Comparison of ENCODE assay signal across 12 cellular contexts in genomic region chr12:182381-182883, GRCh38. TPM values are rescaled to one million over a fixed set of nuclear protein-coding genes. Genes with fewer than 3 reads are reported as not detected.
DNase-seq lines count a peak whose midpoint lies in the region; ATAC-seq, FAIRE-seq and TF ChIP-seq lines count a peak whose summit lies in the region.
"Had no signal": no experiment of that assay in that cellular context is flagged by ENCODE, and none has a peak within 500 bp of the region (broad histone marks: within the 10 kb centered on the region; RNA-seq: fewer than 3 reads in every experiment).

No MANE protein-coding gene starts in this region.

- 0 out of 2 replicates have a peak overlapping the region, but pooled peaks have one; percentile 16 for H2BK5ac ChIP-seq in H1 (ENCODE audit: low read depth, low read length)

- H3K79me1 ChIP-seq in H1 (ENCODE audit: low read depth, low read length) = no peaks in the 10 kb centered on the region

- FAIRE-seq in H1 (lab: Jason Lieb, UNC) = no peak
- FAIRE-seq: islet of Langerhans had no signal

- no peak overlapping the region for H4K91ac ChIP-seq in H1 (replicated peaks; ENCODE audit: insufficient read length, low read length)

- H2BK12ac ChIP-seq in H1 (ENCODE audit: low read depth, low read length) = peak overlapping the region; percentile 27; the same call in 1 of the 2 replicates

- H3K4ac ChIP-seq in H1 (replicated peaks; ENCODE audit: insufficient read length, low read depth, low read length) = no peak overlapping the region

- no peak overlapping the region for H2BK120ac ChIP-seq in H1 (replicated peaks; ENCODE audit: low read depth, low read length)

- no peak overlapping the region for H2BK20ac ChIP-seq in H1 (ENCODE audit: low read length)

- H4K8ac ChIP-seq in H1 (ENCODE audit: extremely low read depth, insufficient read depth, low read length) = peak overlapping the region; percentile 83

- no peak overlapping the region for H4K5ac ChIP-seq in H1 (ENCODE audit: insufficient read length, low read depth, low read length)

- no peak overlapping the region for H3K14ac ChIP-seq in H1 (ENCODE audit: insufficient read length)

- 23 to 34% methylated on average over 8 to 10 of the region's 10 CpGs for WGBS in GM23248 (ENCODE audit: low coverage in 1 of 2, low lambda C conversion rate in 2 of 2, missing lambda C conversion rate in 2 of 2), 2 experiments
- WGBS in H1 (ENCODE audit: extremely low coverage in 1 of 2, insufficient coverage in 1 of 2, insufficient read length in 1 of 2, insufficient replicate concordance in 2 of 2, low coverage in 1 of 2, low lambda C conversion rate in 2 of 2, missing lambda C conversion rate in 1 of 2), 2 experiments = 65% methylated on average over 3 of the region's 10 CpGs; no CpG with 5 or more reads in 1 of the 2 experiments

- no peaks in the 10 kb centered on the region for H3K27me3 ChIP-seq in GM23248 (replicated peaks; ENCODE audit: insufficient read depth)
- H3K27me3 ChIP-seq in H1 (replicated peaks in 1 of 4; ENCODE audit: control insufficient read depth in 3 of 4, extremely low read depth in 1 of 4, insufficient read depth in 3 of 4, low read length in 3 of 4) = no peaks in the 10 kb centered on the region; a peak in 2 of 7 replicates

- peak overlapping the region; percentile 29; the same call in 1 of the 2 replicates for H2BK15ac ChIP-seq in H1 (ENCODE audit: low read length)

- no peaks in the 10 kb centered on the region; the same call in 1 of the 2 replicates for H3F3A ChIP-seq in GM23248 (ENCODE audit: insufficient read depth)

- no peak for TF ChIP-seq CTCF in H1 (IDR thresholded peaks at IDR 0.05; ENCODE audit: control extremely low read depth in 1 of 3, insufficient read depth in 1 of 3, low read depth in 1 of 3, low read length in 3 of 3)

- H4K20me1 ChIP-seq in GM23248 (ENCODE audit: insufficient read depth) = no peaks in the 10 kb centered on the region
- H4K20me1 ChIP-seq in H1 (replicated peaks in 1 of 2; ENCODE audit: control insufficient read depth in 1 of 2, insufficient read depth in 2 of 2, low read length in 2 of 2) = no peaks in the 10 kb centered on the region

- in situ Hi-C loops in GM23248 (cut with MboI) = no loop called here

- peak; percentile 84 for DNase-seq in GM23248
- peak; percentile 51 for DNase-seq in NOMO-1 treated with dmso at 0.1 percent for 144 hours (lab: John Stamatoyannopoulos, UW; ENCODE audit: unreplicated experiment)
- no peak for DNase-seq in H1 (ENCODE audit: low read depth in 1 of 2, low spot score in 2 of 2)
- peak; percentile 34 for DNase-seq in non-pigmented ciliary epithelial cell (ENCODE audit: low read depth)
- no peak for DNase-seq in activated gamma-delta T cell treated with Interleukin-2 at 50 U/mL for 16 hours
- no peak for DNase-seq in NCI-H345 (lab: John Stamatoyannopoulos, UW)
- DNase-seq: activated T-cell treated with anti-CD3 and anti-CD28 coated beads, Interleukin-2, amount 50 U/mL, for 4 hours; effector CD8-positive, alpha-beta T cell; NCI-H524 had no signal

- H3K9me3 ChIP-seq in GM23248 (ENCODE audit: low read depth) (no peaks in the 10 kb centered on the region), H1 (ENCODE audit: insufficient read depth in 2 of 2, low read depth in 1 of 2, low read length in 1 of 2) (no peaks in the 10 kb centered on the region)

- H3K79me2 ChIP-seq in GM23248 (ENCODE audit: insufficient read depth) (no peaks in the 10 kb centered on the region), H1 (ENCODE audit: control insufficient read depth in 1 of 2, insufficient read depth in 2 of 2, low read length in 2 of 2) (no peaks in the 10 kb centered on the region)

- H3K23ac ChIP-seq in H1 (ENCODE audit: insufficient read length) = no peak overlapping the region

- no peak for TF ChIP-seq RAD21 in H1 (IDR thresholded peaks at IDR 0.05 in 1 of 2, conservative IDR thresholded peaks at IDR 0.05 in 1 of 2; ENCODE audit: low read depth in 2 of 2, low read length in 2 of 2)

- H3K4me3 ChIP-seq in GM23248 = no peak overlapping the region
- no peak overlapping the region for H3K4me3 ChIP-seq in H1 (ENCODE audit: extremely low read depth in 1 of 4, insufficient read depth in 2 of 4, low read depth in 3 of 4, low read length in 4 of 4)

- no peaks in the 10 kb centered on the region for H3K36me3 ChIP-seq in GM23248 (ENCODE audit: low read depth)
- no peaks in the 10 kb centered on the region for H3K36me3 ChIP-seq in H1 (ENCODE audit: control insufficient read depth in 2 of 4, insufficient read depth in 4 of 4, low read length in 3 of 4)

- H3K9ac ChIP-seq in GM23248 (no peak overlapping the region), H1 (replicated peaks in 1 of 4; ENCODE audit: extremely low read depth in 1 of 4, low read depth in 3 of 4, low read length in 3 of 4) (no peak overlapping the region)

- H3K27ac ChIP-seq in GM23248 (no peak overlapping the region; the same call in 1 of the 2 replicates), H1 (ENCODE audit: low read depth, low read length) (no peak overlapping the region)

- H3K4me2 ChIP-seq in GM23248 (ENCODE audit: unreplicated experiment) = no peak overlapping the region
- H3K4me2 ChIP-seq in H1 (ENCODE audit: insufficient read depth in 1 of 2, low read depth in 2 of 2, low read length in 2 of 2) = no peak overlapping the region

- H3K18ac ChIP-seq in H1 (ENCODE audit: extremely low read depth, low read length) = peak overlapping the region; percentile 48

- H3K23me2 ChIP-seq in H1 (ENCODE audit: low read depth, low read length) = no peaks in the 10 kb centered on the region

- no peak for ATAC-seq in HG03442 (IDR thresholded peaks at IDR 0.05; ENCODE audit: unreplicated experiment)
- ATAC-seq in HG03025 (IDR thresholded peaks at IDR 0.05; ENCODE audit: low FRiP score, unreplicated experiment) = no peak
- ATAC-seq: activated T-cell treated with anti-CD3 and anti-CD28 coated beads, Interleukin-2, amount 50 U/mL, for 4 hours had no signal

- H3K4me1 ChIP-seq in GM23248 (ENCODE audit: insufficient read depth) = 0 out of 2 replicates have a peak, but pooled peaks cover 3% of the 10 kb centered on the region
- peaks cover 0 to 12% (median 7%) of the 10 kb centered on the region in 4 experiments; a peak in 6 of 7 replicates for H3K4me1 ChIP-seq in H1 (replicated peaks in 1 of 4; ENCODE audit: control insufficient read depth in 3 of 4, insufficient read depth in 4 of 4, low read length in 3 of 4)

- POLR2A ChIA-PET in H1 (lab: Charles Lee; ENCODE audit: partially characterized antibody) = interaction anchor here (0.8 kb wide), 1 partner anchor 31 kb away, joined by 3 read pairs; no protein-coding TSS in a partner anchor

- no peak for TF ChIP-seq EP300 in H1 (IDR thresholded peaks at IDR 0.05; ENCODE audit: borderline replicate concordance in 1 of 2, low read depth in 2 of 2, low read length in 2 of 2)

- H3K56ac ChIP-seq in H1 (replicated peaks; ENCODE audit: insufficient read length, low read depth, low read length) = no peak overlapping the region

- no peak for TF ChIP-seq POLR2A in H1 (IDR thresholded peaks at IDR 0.05; ENCODE audit: control extremely low read depth in 1 of 2, low read depth in 2 of 2, low read length in 2 of 2)

- CTCF ChIA-PET in H1 (lab: Charles Lee; ENCODE audit: partially characterized antibody) = interaction anchor here (4.1 kb wide), 1 partner anchor 13 kb away, joined by 36 read pairs; no protein-coding TSS in a partner anchor

- no peaks in the 10 kb centered on the region for H3K9me2 ChIP-seq in GM23248 (ENCODE audit: insufficient read depth)

- H2AK5ac ChIP-seq in H1 (ENCODE audit: low read depth, low read length) = no peak overlapping the region

- no peak overlapping the region for H2AFZ ChIP-seq in GM23248
- H2AFZ ChIP-seq in H1 (ENCODE audit: low read length) = no peak overlapping the region

TF ChIP-seq in H1, 55 proteins besides CTCF, POLR2A, EP300 and RAD21:
- TF ChIP-seq ASH2L (IDR thresholded peaks at IDR 0.05; ENCODE audit: low read length) = no peak

RNA-seq across cellular contexts. Expression of gene SLC6A12, which starts 31.5 kb away (rescaled TPM):
- not detected in 2 replicates for total RNA-seq in GM23248 (2014; rRNA removed; shearing (Covaris generic))
- polyA plus RNA-seq in GM23248 (2016; fragmentation: Nextera tagmentation; extraction: Ambion mirVana) (not detected in 2 replicates), H1 (2011; rRNA removed) (0.63 and 0.70 TPM in 2 replicates)
- 0.65 and 1.1 TPM in 2 replicates for total RNA-seq in H1 (2021; fragmentation: NEBNext Ultra II Directional; extraction: Animal tissue kit (Norgen Biotek cat#: 25700))
- polyA plus RNA-seq in H1 (2011; cell fraction: cytosol; rRNA removed) = 0.44 TPM
- polyA plus RNA-seq in H1 (2011; cell fraction: nucleus; rRNA removed) = 1.6 TPM
- polyA plus RNA-seq in H1 (2012, experiment 1 of 2) = 0.33 to 1.2 TPM (median 0.91 TPM) in 4 replicates
- polyA plus RNA-seq in H1 (2012, experiment 2 of 2) = 0.56 TPM
- polyA plus RNA-seq in H1 (2013, experiment 1 of 2) = 0.36 TPM
- polyA plus RNA-seq in H1 (2013, experiment 2 of 2) = 0.46 TPM
- polyA minus RNA-seq in H1 (2011; rRNA and poly(A)+ RNA removed) = 1.8 and 3.6 TPM in 2 replicates
- polyA minus RNA-seq in H1 (2011; cell fraction: cytosol; rRNA and poly(A)+ RNA removed) = not detected
- 1.8 TPM for polyA minus RNA-seq in H1 (2011; cell fraction: nucleus; rRNA and poly(A)+ RNA removed)

Comparison
In these comparisons a context has a peak if more than half of its experiments do, and no peak if none do; other contexts are left out.
1. DNase-seq: peak in GM23248 (single experiment), NOMO-1 treated with dmso at 0.1 percent for 144 hours (single experiment) and non-pigmented ciliary epithelial cell (single experiment); none in H1 (0 of 2), activated gamma-delta T cell treated with Interleukin-2 at 50 U/mL for 16 hours (single experiment) and NCI-H345 (single experiment).